ENCODE assay signal across 1 cellular context in genomic region chrX:12138366-12139313, GRCh38.
TF ChIP-seq lines count a peak whose summit lies in the region.

Gene FRMPD4 (plus strand): TSS chrX:12138473. CDS start chrX:12138972, 499 bp downstream.

TF ChIP-seq in SK-N-SH, 30 proteins besides CTCF, POLR2A, EP300 and RAD21 (continued from another document):
- no peak for TF ChIP-seq IRF3 (IDR thresholded peaks at IDR 0.05; ENCODE audit: low read depth, low read length)
- TF ChIP-seq CHD2 (IDR thresholded peaks at IDR 0.05; ENCODE audit: low read length, partially characterized antibody): no peak
- TF ChIP-seq GATA2 (CRISPR knock-in tag; IDR thresholded peaks at IDR 0.05): no peak
- no peak for TF ChIP-seq ELF1 (IDR thresholded peaks at IDR 0.05)
